ENCODE assay signal across 8 cellular contexts in genomic region chr6:137571854-137572253, GRCh38.
A peak's percentile ranks its signal among the peaks of the same experiment; 100 is the strongest.
DNase-seq lines count a peak whose midpoint lies in the region; ATAC-seq and TF ChIP-seq lines count a peak whose summit lies in the region.

No MANE protein-coding gene starts in this region.

- no peak overlapping the region for H2AFZ ChIP-seq in neuronal stem cell (ENCODE audit: low read length)

- no peak overlapping the region for H2BK5ac ChIP-seq in neuronal stem cell (ENCODE audit: low read length)

- H2AK5ac ChIP-seq in neuronal stem cell (ENCODE audit: low read depth, low read length), result no peak overlapping the region

- H4K91ac ChIP-seq in neuronal stem cell (ENCODE audit: low read depth, low read length, poor library complexity), result no peak overlapping the region

- peaks cover 1% of the 10 kb centered on the region for H3K36me3 Mint-ChIP-seq in central memory CD8-positive, alpha-beta T cell (ENCODE audit: insufficient read depth)

- H2BK120ac ChIP-seq in neuronal stem cell (ENCODE audit: low read depth, low read length), result no peak overlapping the region

- H3K4me3 Mint-ChIP-seq in central memory CD8-positive, alpha-beta T cell, result no peak overlapping the region

- H3K36me3 ChIP-seq in WERI-Rb-1 (no peaks in the 10 kb centered on the region), neuronal stem cell (replicated peaks in 1 of 2; ENCODE audit: control insufficient read depth in 2 of 2, insufficient read depth in 2 of 2, low read length in 2 of 2) (no peaks in the 10 kb centered on the region)

- H2BK12ac ChIP-seq in neuronal stem cell (ENCODE audit: low read length), result no peak overlapping the region

- no peak overlapping the region for H3K27ac Mint-ChIP-seq in central memory CD8-positive, alpha-beta T cell (ENCODE audit: low read depth)

- peak; percentile 53 for TF ChIP-seq CTCF in WERI-Rb-1 (IDR thresholded peaks at IDR 0.05; ENCODE audit: low read depth, low read length)

- H2BK15ac ChIP-seq in neuronal stem cell (ENCODE audit: low read length), result no peak overlapping the region

- peaks cover 34% of the 10 kb centered on the region for H3K27me3 Mint-ChIP-seq in central memory CD8-positive, alpha-beta T cell

- H4K8ac ChIP-seq in neuronal stem cell (ENCODE audit: low read depth, low read length), result no peak overlapping the region

- H3K18ac ChIP-seq in neuronal stem cell (ENCODE audit: low read length), result no peak overlapping the region

- no peaks in the 10 kb centered on the region for H3K9me3 ChIP-seq in WERI-Rb-1 (ENCODE audit: severe bottlenecking)
- no peaks in the 10 kb centered on the region for H3K9me3 ChIP-seq in neuronal stem cell (replicated peaks in 1 of 2; ENCODE audit: control insufficient read depth in 2 of 2, insufficient read depth in 1 of 2, low read depth in 1 of 2, low read length in 2 of 2)

- no peaks in the 10 kb centered on the region for H3K79me1 ChIP-seq in neuronal stem cell (ENCODE audit: low read depth, low read length)

- H3K4me1 ChIP-seq in neuronal stem cell (ENCODE audit: control insufficient read depth in 2 of 2, insufficient read depth in 1 of 2, low read depth in 1 of 2, low read length in 2 of 2), result peaks cover 0 to 6% of the 10 kb centered on the region in 2 donors

- ATAC-seq in HG03432 (IDR thresholded peaks at IDR 0.05; ENCODE audit: unreplicated experiment), result peak; percentile 67
- ATAC-seq in central memory CD8-positive, alpha-beta T cell (replicated peaks; ENCODE audit: extremely low read depth, poor library complexity, severe bottlenecking), result peak; percentile 76
- no peak for ATAC-seq in HG03039 (IDR thresholded peaks at IDR 0.05; ENCODE audit: unreplicated experiment)

- no peak overlapping the region for H3K23ac ChIP-seq in neuronal stem cell (ENCODE audit: low read depth, low read length, poor library complexity)

- no peak overlapping the region for H3K9ac ChIP-seq in neuronal stem cell (ENCODE audit: low read depth, low read length, poor library complexity)

- H3K4me1 Mint-ChIP-seq in central memory CD8-positive, alpha-beta T cell, result no peaks in the 10 kb centered on the region

- H3K4ac ChIP-seq in neuronal stem cell (ENCODE audit: low read length), result no peak overlapping the region

- H3K27ac ChIP-seq in WERI-Rb-1 (no peak overlapping the region), neuronal stem cell (replicated peaks; ENCODE audit: low read length) (no peak overlapping the region)

- no peak overlapping the region for H3K14ac ChIP-seq in neuronal stem cell (ENCODE audit: low read length)

- H3K4me3 ChIP-seq in WERI-Rb-1 (ENCODE audit: low read depth, low read length) (no peak overlapping the region), neuronal stem cell (ENCODE audit: low read length in 2 of 2) (no peak overlapping the region)

- H3K27me3 ChIP-seq in WERI-Rb-1 (ENCODE audit: insufficient read depth, low read depth, severe bottlenecking), result no peaks in the 10 kb centered on the region
- no peaks in the 10 kb centered on the region for H3K27me3 ChIP-seq in neuronal stem cell (ENCODE audit: control insufficient read depth in 3 of 3, insufficient read depth in 3 of 3, low read depth in 1 of 3, low read length in 3 of 3)

- no peak overlapping the region for H3K4me2 ChIP-seq in neuronal stem cell (ENCODE audit: insufficient read depth, low read length, poor library complexity, severe bottlenecking)

- DNase-seq in NCI-H510A treated with DMSO at 0.1 percent for 48 hours (lab: John Stamatoyannopoulos, UW) (peak; percentile 19), NCI-H510A (lab: John Stamatoyannopoulos, UW) (no peak), WERI-Rb-1 (peak; percentile 47), neuronal stem cell (ENCODE audit: low spot score) (peak; percentile 36), DMS114 treated with DMSO at 0.1 percent for 48 hours (lab: John Stamatoyannopoulos, UW; ENCODE audit: unreplicated experiment) (no peak)
- DNase-seq in central memory CD8-positive, alpha-beta T cell (ENCODE audit: low spot score in 2 of 2), result peak; percentile 50

- H3K9me3 Mint-ChIP-seq in central memory CD8-positive, alpha-beta T cell, result no peaks in the 10 kb centered on the region

Comparison
In these comparisons a context has a peak if more than half of its experiments do, and no peak if none do; other contexts are left out.
1. DNase-seq: peak in NCI-H510A treated with DMSO at 0.1 percent for 48 hours (single experiment), WERI-Rb-1 (single experiment), central memory CD8-positive, alpha-beta T cell (2 of 2) and neuronal stem cell (single experiment); none in NCI-H510A (single experiment) and DMS114 treated with DMSO at 0.1 percent for 48 hours (single experiment).